6 cellular contexts compared by ENCODE assay signal in genomic region chrX:81338924-81339323, GRCh38.
"Had no signal": no experiment of that assay in that cellular context is flagged by ENCODE, and none has a peak within 500 bp of the region (broad histone marks: within the 10 kb centered on the region; RNA-seq: fewer than 3 reads in every experiment).

No MANE protein-coding gene starts in this region.

- H2AFZ ChIP-seq: GM23338 had no signal

- DNase-seq: H9, HCEC 1CT, KBM-7 had no signal

- H3K27ac Mint-ChIP-seq: GM23338, H9 had no signal

- FAIRE-seq: H54, HTR-8/SVneo had no signal

- H3K4me3 ChIP-seq: GM23338 had no signal

- H3K4me2 ChIP-seq: GM23338 had no signal

- H3K4me3 Mint-ChIP-seq: GM23338, H9 had no signal

- ATAC-seq: GM23338 had no signal
